24 cellular contexts compared by ENCODE assay signal in genomic region chr4:98609946-98610345, GRCh38. TPM values are rescaled to one million over a fixed set of nuclear protein-coding genes. Genes with fewer than 3 reads are reported as not detected.
DNase-seq lines count a peak whose midpoint lies in the region; ATAC-seq lines count a peak whose summit lies in the region.
"Had no signal": no experiment of that assay in that cellular context is flagged by ENCODE, and none has a peak within 500 bp of the region (broad histone marks: within the 10 kb centered on the region; RNA-seq: fewer than 3 reads in every experiment).

No MANE protein-coding gene starts in this region.

- no peak overlapping the region for H2BK120ac ChIP-seq in neuronal stem cell (ENCODE audit: low read depth, low read length)

- H2BK12ac ChIP-seq in neuronal stem cell (ENCODE audit: low read length) = no peak overlapping the region

- ATAC-seq in effector memory CD8-positive, alpha-beta T cell (replicated peaks) = no peak
- no peak for ATAC-seq in HG02973 (IDR thresholded peaks at IDR 0.05; ENCODE audit: unreplicated experiment)
- ATAC-seq: HepG2, left colon had no signal

- H3K27me3 Mint-ChIP-seq in effector memory CD8-positive, alpha-beta T cell = no peaks in the 10 kb centered on the region
- H3K27me3 Mint-ChIP-seq: activated CD4-positive, alpha-beta T cell treated with anti-CD3 and anti-CD28 coated beads, Interleukin-2, amount 10 ng/mL, durations not matched to agents 7 days and 5 days; stimulated activated naive CD8-positive, alpha-beta T cell treated with anti-CD3 and anti-CD28 coated beads, Interleukin-15, Interleukin-2, amounts not matched to agents 100 ng/mL and 50 ng/mL, for 24 hours had no signal

- H3K27me3 ChIP-seq in HUES64 (ENCODE audit: insufficient read depth, low read length) (no peaks in the 10 kb centered on the region), neuronal stem cell (ENCODE audit: control insufficient read depth in 3 of 3, insufficient read depth in 3 of 3, low read depth in 1 of 3, low read length in 3 of 3) (no peaks in the 10 kb centered on the region)
- H3K27me3 ChIP-seq: adrenal gland, cardiac muscle cell had no signal

- no peak overlapping the region for H2BK5ac ChIP-seq in neuronal stem cell (ENCODE audit: low read length)

- H2BK15ac ChIP-seq in neuronal stem cell (ENCODE audit: low read length) = peak overlapping the region; percentile 45

- WGBS in HUES64 = 68% methylated on average over 5 of the region's 5 CpGs
- no CpG with 5 or more reads among the region's 5 CpGs for WGBS in neuronal stem cell (ENCODE audit: extremely low coverage in 2 of 2, insufficient read length in 2 of 2, insufficient replicate concordance in 1 of 2), 2 donors

- H4K91ac ChIP-seq in neuronal stem cell (ENCODE audit: low read depth, low read length, poor library complexity) = no peak overlapping the region

- H2AK5ac ChIP-seq in neuronal stem cell (ENCODE audit: low read depth, low read length) = peak overlapping the region; percentile 32

- H3K27ac ChIP-seq in HUES64 (ENCODE audit: low read depth, low read length) (peak overlapping the region; percentile 51; the same call in 1 of the 2 replicates), neuronal stem cell (replicated peaks; ENCODE audit: low read length) (peak overlapping the region; percentile 59)
- H3K27ac ChIP-seq: adrenal gland, cardiac muscle cell, prostate gland had no signal

- H4K8ac ChIP-seq in neuronal stem cell (ENCODE audit: low read depth, low read length) = no peak overlapping the region

- no peak overlapping the region for H3K18ac ChIP-seq in neuronal stem cell (ENCODE audit: low read length)

- no peak overlapping the region for H2AFZ ChIP-seq in neuronal stem cell (ENCODE audit: low read length)

- DNase-seq in EL = peak; percentile 26
- DNase-seq in effector memory CD8-positive, alpha-beta T cell = no peak
- no peak for DNase-seq in neuronal stem cell (ENCODE audit: low spot score)
- no peak for DNase-seq in T-helper 9 cell
- no peak for DNase-seq in iPS-NIHi7 (ENCODE audit: extremely low spot score)
- no peak for DNase-seq in OCI-M2 (lab: John Stamatoyannopoulos, UW; ENCODE audit: unreplicated experiment)
- DNase-seq: activated CD4-positive, alpha-beta T cell treated with anti-CD3 and anti-CD28 coated beads, Interleukin-2, amount 10 ng/mL, durations not matched to agents 7 days and 5 days; activated CD8-positive, alpha-beta memory T cell treated with anti-CD3 and anti-CD28 coated beads, Interleukin-2, amount 50 U/mL, for 4 hours; activated effector memory CD4-positive, alpha-beta T cell treated with Interleukin-2 at 50 U/mL for 16 hours; adrenal gland; CD8-positive, alpha-beta memory T cell; DMS79; erythroblast; left colon; NCI-H524; stimulated activated CD4-positive, alpha-beta T cell treated with anti-CD3 and anti-CD28 coated beads, Interleukin-2, amount 100 ng/mL, for 48 hours; trophoblast cell had no signal

- H3K9me3 ChIP-seq in HUES64 (ENCODE audit: insufficient read depth, low read depth, low read length) (no peaks in the 10 kb centered on the region), neuronal stem cell (replicated peaks in 1 of 2; ENCODE audit: control insufficient read depth in 2 of 2, insufficient read depth in 1 of 2, low read depth in 1 of 2, low read length in 2 of 2) (peaks cover 0 to 2% of the 10 kb centered on the region in 2 donors)
- H3K9me3 ChIP-seq: adrenal gland, prostate gland had no signal

- no peak overlapping the region for H3K4me2 ChIP-seq in neuronal stem cell (ENCODE audit: insufficient read depth, low read length, poor library complexity, severe bottlenecking)

- no peak overlapping the region for H3K23ac ChIP-seq in neuronal stem cell (ENCODE audit: low read depth, low read length, poor library complexity)

- peak overlapping the region; percentile 50; the same call in 1 of the 2 replicates for H3K9ac ChIP-seq in HUES64 (ENCODE audit: low read depth, low read length)
- no peak overlapping the region for H3K9ac ChIP-seq in neuronal stem cell (ENCODE audit: low read depth, low read length, poor library complexity)

- H3K14ac ChIP-seq in neuronal stem cell (ENCODE audit: low read length) = no peak overlapping the region

- H3K4me1 ChIP-seq in HUES64 (ENCODE audit: insufficient read depth, low read length) = peaks cover 73% of the 10 kb centered on the region
- peaks cover 20 to 37% of the 10 kb centered on the region in 2 donors for H3K4me1 ChIP-seq in neuronal stem cell (ENCODE audit: control insufficient read depth in 2 of 2, insufficient read depth in 1 of 2, low read depth in 1 of 2, low read length in 2 of 2)
- H3K4me1 ChIP-seq: adrenal gland, prostate gland had no signal

- H3K36me3 ChIP-seq in HUES64 (ENCODE audit: insufficient read depth, low read length) (no peaks in the 10 kb centered on the region), neuronal stem cell (replicated peaks in 1 of 2; ENCODE audit: control insufficient read depth in 2 of 2, insufficient read depth in 2 of 2, low read length in 2 of 2) (no peaks in the 10 kb centered on the region)
- H3K36me3 ChIP-seq: adrenal gland, cardiac muscle cell, prostate gland had no signal

- H3K4me3 ChIP-seq in HUES64 (ENCODE audit: low read length) (no peak overlapping the region), neuronal stem cell (ENCODE audit: low read length in 2 of 2) (no peak overlapping the region)
- H3K4me3 ChIP-seq: adrenal gland, cardiac muscle cell, prostate gland had no signal

- peak overlapping the region; percentile 8 to 62 for H3K27ac Mint-ChIP-seq in effector memory CD8-positive, alpha-beta T cell
- H3K27ac Mint-ChIP-seq: activated CD4-positive, alpha-beta T cell treated with anti-CD3 and anti-CD28 coated beads, Interleukin-2, amount 10 ng/mL, durations not matched to agents 7 days and 5 days; mesothelial cell of epicardium; stimulated activated naive CD8-positive, alpha-beta T cell treated with anti-CD3 and anti-CD28 coated beads, Interleukin-15, Interleukin-2, amounts not matched to agents 100 ng/mL and 50 ng/mL, for 24 hours had no signal

- H3K4me1 Mint-ChIP-seq in effector memory CD8-positive, alpha-beta T cell (ENCODE audit: low read depth in 2 of 2) = peaks cover 39 to 59% of the 10 kb centered on the region in 2 donors

- no peak overlapping the region for H3K4me3 Mint-ChIP-seq in effector memory CD8-positive, alpha-beta T cell
- H3K4me3 Mint-ChIP-seq: activated CD4-positive, alpha-beta T cell treated with anti-CD3 and anti-CD28 coated beads, Interleukin-2, amount 10 ng/mL, durations not matched to agents 7 days and 5 days; CD8-positive, alpha-beta memory T cell; mesothelial cell of epicardium; stimulated activated naive CD8-positive, alpha-beta T cell treated with anti-CD3 and anti-CD28 coated beads, Interleukin-15, Interleukin-2, amounts not matched to agents 100 ng/mL and 50 ng/mL, for 24 hours had no signal

- no peaks in the 10 kb centered on the region for H3K79me1 ChIP-seq in neuronal stem cell (ENCODE audit: low read depth, low read length)

- H3K9me3 Mint-ChIP-seq in effector memory CD8-positive, alpha-beta T cell = no peaks in the 10 kb centered on the region
- H3K9me3 Mint-ChIP-seq: CD8-positive, alpha-beta memory T cell; mesothelial cell of epicardium; stimulated activated naive CD8-positive, alpha-beta T cell treated with anti-CD3 and anti-CD28 coated beads, Interleukin-15, Interleukin-2, amounts not matched to agents 100 ng/mL and 50 ng/mL, for 24 hours had no signal

- H3K4ac ChIP-seq in neuronal stem cell (ENCODE audit: low read length) = no peak overlapping the region

- H3K36me3 Mint-ChIP-seq in effector memory CD8-positive, alpha-beta T cell (ENCODE audit: insufficient read depth) = no peaks in the 10 kb centered on the region
- H3K36me3 Mint-ChIP-seq: CD8-positive, alpha-beta memory T cell; mesothelial cell of epicardium had no signal

RNA-seq across cellular contexts. Expression of gene TSPAN5, which starts 48.5 kb away (rescaled TPM):
- polyA plus RNA-seq in HUES64 (2013, experiment 1 of 2) = 16.3 TPM
- polyA plus RNA-seq in HUES64 (2013, experiment 2 of 2) = 19.3 TPM
- polyA plus RNA-seq in neuronal stem cell (2013, experiment 1 of 2) = 21.5 TPM
- polyA plus RNA-seq in neuronal stem cell (2013, experiment 2 of 2) = 22.8 TPM
